12 cellular contexts compared by ENCODE assay signal in the genomic region with DNA sequence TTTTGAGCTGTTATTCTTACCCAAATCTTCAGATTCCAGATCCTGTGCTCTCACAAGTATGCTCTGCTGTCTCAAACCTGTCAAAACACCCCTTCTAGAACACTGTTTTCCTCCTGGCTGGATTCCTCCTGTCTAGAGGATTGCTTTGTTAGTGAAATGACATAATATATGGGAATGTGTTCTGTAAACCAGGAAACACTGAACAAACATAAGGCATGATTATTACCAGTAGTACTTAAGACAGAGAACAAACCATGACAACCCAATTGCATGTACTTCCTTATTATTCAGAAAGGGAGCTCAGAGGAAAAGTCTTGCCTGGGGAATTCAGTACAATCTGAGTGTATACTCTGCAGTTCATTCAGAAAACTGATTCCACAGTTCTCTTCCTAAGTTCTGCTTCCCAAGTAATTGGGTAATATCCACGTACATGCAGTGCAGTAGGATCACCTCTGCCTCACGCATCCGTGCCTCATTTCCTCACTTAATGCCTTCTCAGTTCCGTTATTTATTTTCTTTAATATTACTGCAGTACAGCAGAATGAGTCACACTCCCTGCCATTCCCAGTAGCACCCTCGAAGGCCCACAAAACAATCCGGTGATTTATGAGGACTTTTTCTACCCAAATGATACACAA.
A peak's percentile ranks its signal among the peaks of the same experiment; 100 is the strongest.
DNase-seq lines count a peak whose midpoint lies in the region; ATAC-seq and TF ChIP-seq lines count a peak whose summit lies in the region.
"Had no signal": no experiment of that assay in that cellular context is flagged by ENCODE, and none has a peak within 500 bp of the region (broad histone marks: within the 10 kb centered on the region; RNA-seq: fewer than 3 reads in every experiment).

No MANE protein-coding gene starts in this region.

- peak overlapping the region; percentile 97 for H3K27ac ChIP-seq in SJSA1
- H3K27ac ChIP-seq: SJCRH30 had no signal

- no peak for ATAC-seq in GM18907 (IDR thresholded peaks at IDR 0.05; ENCODE audit: unreplicated experiment)
- ATAC-seq in GM19455 (IDR thresholded peaks at IDR 0.05; ENCODE audit: unreplicated experiment): no peak
- ATAC-seq: activated T-cell treated with anti-CD3 and anti-CD28 coated beads, Interleukin-2, amount 50 U/mL, for 72 hours; natural killer cell had no signal

- H3K4me3 ChIP-seq in SJSA1 (peak overlapping the region; percentile 24), fibroblast of pulmonary artery (replicated peaks; ENCODE audit: low read depth, low read length) (no peak overlapping the region), lower leg skin (ENCODE audit: low read depth, poor library complexity, severe bottlenecking) (no peak overlapping the region)
- H3K4me3 ChIP-seq: SJCRH30 had no signal

- H3K27me3 ChIP-seq in SJSA1 (replicated peaks): no peaks in the 10 kb centered on the region
- H3K27me3 ChIP-seq: SJCRH30 had no signal

- no peaks in the 10 kb centered on the region for H3K36me3 ChIP-seq in SJSA1
- H3K36me3 ChIP-seq: SJCRH30 had no signal

- no peak for TF ChIP-seq POLR2A in lower leg skin (IDR thresholded peaks at IDR 0.05)

- H3K4me1 ChIP-seq in SJSA1 (replicated peaks): peaks cover 26% of the 10 kb centered on the region
- H3K4me1 ChIP-seq: SJCRH30 had no signal

- H3K9me3 ChIP-seq in SJSA1 (replicated peaks): no peaks in the 10 kb centered on the region
- H3K9me3 ChIP-seq: SJCRH30 had no signal

- TF ChIP-seq CTCF in fibroblast of pulmonary artery (IDR thresholded peaks at IDR 0.05; ENCODE audit: low read length, missing control alignments) (no peak), lower leg skin (IDR thresholded peaks at IDR 0.05) (no peak)

- intact Hi-C loops in posterior vena cava (cut with DNase I) (loop anchor here in 1 of 2 donors (10.0 kb wide), 1 partner anchor 75 kb away; no protein-coding TSS in a partner anchor), lower leg skin (cut with DNase I; ENCODE audit: low total_unique reads) (no loop called here)

- WGBS in lower leg skin, 2 donors: 28 to 36% methylated on average over 6 of the region's 6 CpGs

- DNase-seq in EL: peak; percentile 96
- DNase-seq in SJSA1 (ENCODE audit: low read depth in 1 of 2, low spot score in 2 of 2): peak; percentile 86 to 96
- peak; percentile 87 for DNase-seq in fibroblast of pulmonary artery (ENCODE audit: low read depth)
- peak; percentile 96 for DNase-seq in renal cortical epithelial cell (ENCODE audit: low read depth)
- no peak for DNase-seq in posterior vena cava (ENCODE audit: low spot score)
- DNase-seq in lower leg skin (ENCODE audit: low spot score in 2 of 2): no peak
- DNase-seq: activated T-cell treated with anti-CD3 and anti-CD28 coated beads, Interleukin-2, amount 50 U/mL, for 72 hours; natural killer cell; NCI-H1694 had no signal

Comparison
In these comparisons a context has a peak if more than half of its experiments do, and no peak if none do; other contexts are left out.
1. DNase-seq: peak in EL (single experiment), SJSA1 (2 of 2), fibroblast of pulmonary artery (single experiment) and renal cortical epithelial cell (single experiment); none in posterior vena cava (single experiment) and lower leg skin (0 of 2).